ENCODE assay signal across 23 cellular contexts in the genomic region with DNA sequence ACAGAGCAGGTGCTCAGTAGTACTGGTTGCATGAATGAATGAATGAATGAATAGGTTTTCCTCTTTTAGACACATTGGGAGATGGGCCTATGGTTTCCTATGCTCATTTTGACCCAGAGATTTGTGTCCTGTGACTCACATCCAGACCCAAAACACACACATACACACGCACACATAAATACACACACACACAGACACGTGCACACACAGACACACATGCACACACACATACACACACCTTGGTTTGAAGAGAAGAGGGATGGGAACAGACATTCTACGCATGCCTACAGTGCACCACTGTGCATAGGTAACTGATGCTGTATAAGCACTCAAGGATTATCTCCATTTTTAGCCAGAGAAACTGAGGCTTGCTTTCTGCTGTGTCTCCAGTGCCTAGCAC. TPM values are rescaled to one million over a fixed set of nuclear protein-coding genes. Genes with fewer than 3 reads are reported as not detected.
DNase-seq lines count a peak whose midpoint lies in the region; ATAC-seq and TF ChIP-seq lines count a peak whose summit lies in the region.
"Had no signal": no experiment of that assay in that cellular context is flagged by ENCODE, and none has a peak within 500 bp of the region (broad histone marks: within the 10 kb centered on the region; RNA-seq: fewer than 3 reads in every experiment).

No MANE protein-coding gene starts in this region.

- H3K4me3 Mint-ChIP-seq in effector memory CD8-positive, alpha-beta T cell: no peak overlapping the region
- H3K4me3 Mint-ChIP-seq: activated CD8-positive, alpha-beta T cell treated with anti-CD3 and anti-CD28 coated beads, Interleukin-2, amount 10 ng/mL, durations not matched to agents 7 days and 5 days; natural killer cell; T-helper 17 cell had no signal

- TF ChIP-seq POLR2A in gastrocnemius medialis (IDR thresholded peaks at IDR 0.05) (no peak), vagina (IDR thresholded peaks at IDR 0.05) (no peak)

- H3K4me1 ChIP-seq in right atrium auricular region (peaks cover 0 to 42% of the 10 kb centered on the region in 2 donors), right cardiac atrium (ENCODE audit: control insufficient read depth, insufficient read depth, low read length) (no peaks in the 10 kb centered on the region), gastrocnemius medialis (peaks cover 66 to 79% of the 10 kb centered on the region in 2 donors), vagina (peaks cover 15% of the 10 kb centered on the region)
- H3K4me1 ChIP-seq: BE2C had no signal

- WGBS in right cardiac atrium: 71% methylated on average over 3 of the region's 3 CpGs

- in situ Hi-C loops in gastrocnemius medialis (cut with MboI; ENCODE audit: low sequenced_read_pairs in 4 of 4): loop anchor here in 1 of 4 donors (25.0 kb wide), 1 partner anchor 1154 kb away; a partner anchor contains a TSS

- H3K27me3 ChIP-seq in right atrium auricular region: no peaks in the 10 kb centered on the region
- H3K27me3 ChIP-seq in right cardiac atrium (ENCODE audit: control insufficient read depth, insufficient read depth): no peaks in the 10 kb centered on the region
- no peaks in the 10 kb centered on the region for H3K27me3 ChIP-seq in gastrocnemius medialis
- H3K27me3 ChIP-seq in vagina: no peaks in the 10 kb centered on the region
- H3K27me3 ChIP-seq: Peyer's patch had no signal

- intact Hi-C loops in cardiac septum (cut with DNase I): no loop called here
- intact Hi-C loops in right cardiac atrium (cut with DNase I): loop anchor here in 1 of 4 donors (5.0 kb wide), 1 partner anchor 46 kb away; no protein-coding TSS in a partner anchor
- intact Hi-C loops in gastrocnemius medialis (cut with DNase I; ENCODE audit: low total_unique reads): loop anchor here (5.0 kb wide), 1 partner anchor 1154 kb away; no protein-coding TSS in a partner anchor
- intact Hi-C loops in vagina (cut with DNase I): no loop called here

- H3K4me3 ChIP-seq in right atrium auricular region: peak overlapping the region; percentile 67 to 79
- H3K4me3 ChIP-seq in right cardiac atrium (ENCODE audit: low read length): peak overlapping the region; percentile 60
- H3K4me3 ChIP-seq in gastrocnemius medialis: peak overlapping the region; percentile 27 to 77 (median 73)
- H3K4me3 ChIP-seq in vagina: peak overlapping the region; percentile 43 to 46
- H3K4me3 ChIP-seq: A549 had no signal

- H3K9me3 ChIP-seq in right atrium auricular region (no peaks in the 10 kb centered on the region), right cardiac atrium (ENCODE audit: control insufficient read depth, low read length) (no peaks in the 10 kb centered on the region), gastrocnemius medialis (no peaks in the 10 kb centered on the region), vagina (no peaks in the 10 kb centered on the region)
- H3K9me3 ChIP-seq: A549, BE2C, Peyer's patch had no signal

- H3K27ac ChIP-seq in right atrium auricular region: peak overlapping the region; percentile 89 to 97
- peak overlapping the region; percentile 86 for H3K27ac ChIP-seq in right cardiac atrium (ENCODE audit: low read length)
- peak overlapping the region; percentile 92 to 98 (median 96) for H3K27ac ChIP-seq in gastrocnemius medialis
- no peak overlapping the region for H3K27ac ChIP-seq in vagina
- H3K27ac ChIP-seq: A549, parathyroid adenoma had no signal

- peaks cover 57 to 75% of the 10 kb centered on the region in 2 donors for H3K27me3 Mint-ChIP-seq in effector memory CD8-positive, alpha-beta T cell

- no peaks in the 10 kb centered on the region for H3K9me3 Mint-ChIP-seq in effector memory CD8-positive, alpha-beta T cell
- H3K9me3 Mint-ChIP-seq: natural killer cell had no signal

- TF ChIP-seq CTCF in right atrium auricular region (IDR thresholded peaks at IDR 0.05) (no peak), gastrocnemius medialis (IDR thresholded peaks at IDR 0.05 in 4 of 5, conservative IDR thresholded peaks at IDR 0.05 in 1 of 5) (no peak), vagina (IDR thresholded peaks at IDR 0.05) (no peak)

- H3K36me3 ChIP-seq in right atrium auricular region: peaks cover 15% of the 10 kb centered on the region
- H3K36me3 ChIP-seq in gastrocnemius medialis: no peaks in the 10 kb centered on the region
- no peaks in the 10 kb centered on the region for H3K36me3 ChIP-seq in vagina
- H3K36me3 ChIP-seq: BE2C, Peyer's patch had no signal

- ATAC-seq in right cardiac atrium (no peak), gastrocnemius medialis (no peak), HG02610 (IDR thresholded peaks at IDR 0.05; ENCODE audit: unreplicated experiment) (no peak), HG03135 (IDR thresholded peaks at IDR 0.05; ENCODE audit: unreplicated experiment) (no peak)
- ATAC-seq in effector memory CD8-positive, alpha-beta T cell (replicated peaks): no peak
- ATAC-seq: A549; activated CD8-positive, alpha-beta T cell treated with anti-CD3 and anti-CD28 coated beads, Interleukin-2, amount 10 ng/mL, durations not matched to agents 7 days and 5 days; natural killer cell; T-helper 17 cell had no signal

- H3K27ac Mint-ChIP-seq in effector memory CD8-positive, alpha-beta T cell: no peak overlapping the region
- H3K27ac Mint-ChIP-seq: activated CD8-positive, alpha-beta T cell treated with anti-CD3 and anti-CD28 coated beads, Interleukin-2, amount 10 ng/mL, durations not matched to agents 7 days and 5 days; natural killer cell; T-helper 17 cell had no signal

- no peaks in the 10 kb centered on the region for H3K36me3 Mint-ChIP-seq in effector memory CD8-positive, alpha-beta T cell (ENCODE audit: insufficient read depth)
- H3K36me3 Mint-ChIP-seq: brain, natural killer cell had no signal

- peaks cover 0 to 6% of the 10 kb centered on the region in 2 donors for H3K4me1 Mint-ChIP-seq in effector memory CD8-positive, alpha-beta T cell (ENCODE audit: low read depth in 2 of 2)
- H3K4me1 Mint-ChIP-seq: natural killer cell had no signal

- DNase-seq in right atrium auricular region (ENCODE audit: low spot score): peak; percentile 38
- no peak for DNase-seq in cardiac septum (ENCODE audit: low spot score)
- DNase-seq in right cardiac atrium: no peak
- DNase-seq in gastrocnemius medialis: no peak
- DNase-seq in vagina (ENCODE audit: extremely low spot score in 2 of 2): no peak
- no peak for DNase-seq in effector memory CD8-positive, alpha-beta T cell
- DNase-seq: activated CD8-positive, alpha-beta T cell treated with anti-CD3 and anti-CD28 coated beads, Interleukin-2, amount 10 ng/mL, durations not matched to agents 7 days and 5 days; activated gamma-delta T cell; BE2C; cortex of kidney; GF-D8; natural killer cell; NCI-H1694 treated with DMSO at 0.1 percent for 48 hours; NCI-H2171; NCI-H524 treated with DMSO at 0.1 percent for 48 hours; Peyer's patch; stimulated activated CD8-positive, alpha-beta memory T cell treated with anti-CD3 and anti-CD28 coated beads, Interleukin-4, amount 100 ng/mL, for 48 hours; T-helper 17 cell had no signal

RNA-seq across cellular contexts. Expression of a gene that starts 4.1 kb away (rescaled TPM):
- 100 to 1,000 TPM; 131 to 168 TPM for total RNA-seq in right atrium auricular region
- total RNA-seq in cardiac septum: 182 TPM
- 100 to 1,000 TPM in 3 of 4 donors, 10 to 100 TPM in 1; 99.0 to 117 (median 107) TPM for total RNA-seq in right cardiac atrium
- 78.2 TPM for polyA plus RNA-seq in right cardiac atrium
- 10 to 100 TPM; 18.3 to 86.6 (median 38.0) TPM for total RNA-seq in gastrocnemius medialis
- 13.8 TPM for total RNA-seq in vagina
- total RNA-seq: natural killer cell, T-helper 17 cell had no signal

RNA-seq across cellular contexts. Expression of a gene that starts 27.7 kb away (rescaled TPM):
- 10 to 100 TPM; 30.8 to 31.1 TPM for total RNA-seq in right atrium auricular region
- total RNA-seq in cardiac septum: 28.4 TPM
- 10 to 100 TPM; 22.6 to 44.5 (median 36.1) TPM for total RNA-seq in right cardiac atrium
- polyA plus RNA-seq in right cardiac atrium: 27.4 TPM
- 100 to 1,000 TPM in 1 of 4 donors, 10 to 100 TPM in 3; 73.0 to 114 (median 94.5) TPM for total RNA-seq in gastrocnemius medialis
- total RNA-seq in vagina: 28.0 TPM
